Comparison of ENCODE assay signal across 26 cellular contexts in the genomic region with DNA sequence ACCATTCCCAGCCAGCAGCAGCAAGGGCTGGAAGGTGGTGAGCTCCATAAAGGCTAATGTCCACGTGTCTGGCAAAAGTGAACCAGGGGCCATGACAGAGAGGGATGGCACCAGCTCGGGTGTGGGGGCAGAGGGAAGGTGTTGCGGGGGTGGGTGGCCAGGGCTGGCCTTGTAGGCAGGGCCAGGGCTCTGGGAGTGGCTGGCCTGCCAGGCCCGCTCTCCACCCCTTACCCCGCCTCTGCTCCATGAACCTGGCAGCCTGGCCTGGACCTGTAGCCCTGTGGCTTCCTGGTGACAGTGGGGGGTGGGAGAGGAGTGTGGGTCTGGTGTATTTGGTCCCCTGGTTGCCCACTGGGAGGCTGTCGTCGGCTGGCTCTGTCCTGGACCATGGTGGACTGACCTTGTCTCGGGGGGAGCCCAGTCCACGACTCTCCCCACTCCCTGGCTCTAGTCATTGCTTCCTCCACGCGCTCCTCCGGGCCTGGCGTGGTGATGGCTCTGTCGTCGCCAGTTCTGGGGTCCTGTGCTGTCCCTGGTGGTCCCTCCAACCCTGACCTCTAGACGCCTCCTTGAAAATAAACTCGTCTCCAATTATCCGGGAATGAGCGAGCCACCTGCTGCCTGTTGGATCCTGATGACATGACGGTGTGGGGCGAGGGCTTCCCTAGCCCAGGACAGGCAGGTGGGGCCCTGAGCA.
"Had no signal": no experiment of that assay in that cellular context is flagged by ENCODE, and none has a peak within 500 bp of the region (broad histone marks: within the 10 kb centered on the region; RNA-seq: fewer than 3 reads in every experiment).

No MANE protein-coding gene starts in this region.

- H3K9ac ChIP-seq: neural progenitor cell had no signal

- ATAC-seq: naive thymus-derived CD4-positive, alpha-beta T cell; natural killer cell; psoas muscle; right lobe of liver; stimulated activated memory B cell treated with anti-CD40 and anti-IgM and Interleukin-4, amounts not matched to agents 10 μg/mL and 1 μg/mL and 100 μg/mL, for 72 hours; stimulated activated naive CD8-positive, alpha-beta T cell treated with anti-CD3 and anti-CD28 coated beads, Interleukin-15, amount 100 ng/mL, for 72 hours; stimulated activated naive CD8-positive, alpha-beta T cell treated with anti-CD3 and anti-CD28 coated beads, Interleukin-15, Interleukin-2, amounts not matched to agents 100 U/mL and 50 U/mL, for 24 hours; upper lobe of right lung had no signal

- H3K4me3 ChIP-seq: neural progenitor cell, pancreas, psoas muscle, right lobe of liver, skin epidermis, smooth muscle cell, spleen, suprapubic skin, testis, tibial artery, transverse colon, upper lobe of right lung, uterus had no signal

- H3K9me3 ChIP-seq: neutrophil, pancreas, psoas muscle, right lobe of liver, spleen, suprapubic skin, testis, transverse colon, upper lobe of right lung, uterus had no signal

- H2AFZ ChIP-seq: neural progenitor cell had no signal

- H3K36me3 ChIP-seq: neural progenitor cell, neutrophil, pancreas, right lobe of liver, spleen, suprapubic skin, tibial artery, transverse colon, upper lobe of right lung, uterus had no signal

- H3K27me3 ChIP-seq: neural progenitor cell, right lobe of liver, testis, uterus had no signal

- DNase-seq: naive thymus-derived CD4-positive, alpha-beta T cell; natural killer cell; pancreas; psoas muscle; right cardiac atrium; right lobe of liver; spleen; stimulated activated CD4-positive, alpha-beta T cell treated with anti-CD3 and anti-CD28 coated beads, Interleukin-12 subunit alpha, Interleukin-12 subunit beta, amount 100 ng/mL, for 4 hours; stimulated activated CD4-positive, alpha-beta T cell treated with anti-CD3 and anti-CD28 coated beads, Interleukin-1b, Interleukin-23, amount 100 ng/mL, for 48 hours; stimulated activated CD4-positive, alpha-beta T cell treated with anti-CD3 and anti-CD28 coated beads, Interleukin-4, amount 100 ng/mL, for 1 hour; stimulated activated CD4-positive, alpha-beta T cell treated with anti-CD3 and anti-CD28 coated beads, Interleukin-4, amount 100 ng/mL, for 4 hours; stimulated activated CD8-positive, alpha-beta memory T cell treated with anti-CD3 and anti-CD28 coated beads, Interleukin-4, amount 100 ng/mL, for 48 hours; stimulated activated naive CD4-positive, alpha-beta T cell; stimulated activated naive CD8-positive, alpha-beta T cell treated with anti-CD3 and anti-CD28 coated beads, Interleukin-15, amount 100 ng/mL, for 72 hours; stimulated activated naive CD8-positive, alpha-beta T cell treated with anti-CD3 and anti-CD28 coated beads, Interleukin-15, Interleukin-2, amounts not matched to agents 100 U/mL and 50 U/mL, for 24 hours; testis; tibial artery; transverse colon; upper lobe of right lung; uterus had no signal

- H3K4me2 ChIP-seq: neural progenitor cell, smooth muscle cell had no signal

- FAIRE-seq: pancreas had no signal

- H3K4me1 ChIP-seq: neural progenitor cell, pancreas, psoas muscle, right lobe of liver, spleen, suprapubic skin, testis, tibial artery, transverse colon, upper lobe of right lung, uterus had no signal

- H3K27ac ChIP-seq: neural progenitor cell, neutrophil, pancreas, psoas muscle, right lobe of liver, skin epidermis, spleen, suprapubic skin, testis, tibial artery, transverse colon, upper lobe of right lung, uterus had no signal
